ENCODE assay signal across 32 cellular contexts in genomic region chr7:97155897-97156418, GRCh38.
"Had no signal": no experiment of that assay in that cellular context is flagged by ENCODE, and none has a peak within 500 bp of the region (broad histone marks: within the 10 kb centered on the region; RNA-seq: fewer than 3 reads in every experiment).

No MANE protein-coding gene starts in this region.

- DNase-seq: activated CD4-positive, alpha-beta memory T cell treated with anti-CD3 and anti-CD28 coated beads for 36 hours; activated CD4-positive, alpha-beta T cell treated with anti-CD3 and anti-CD28 coated beads for 36 hours; activated CD4-positive, alpha-beta T cell treated with anti-CD3 and anti-CD28 coated beads, Interleukin-2, amount 10 ng/mL, durations not matched to agents 24 days and 14 days; activated CD4-positive, CD25-positive, alpha-beta regulatory T cell; activated CD4-positive, CD25-positive, alpha-beta regulatory T cell treated with anti-CD3 and anti-CD28 coated beads, Interleukin-2, amount 50 U/mL, for 72 hours; activated CD8-positive, alpha-beta memory T cell treated with anti-CD3 and anti-CD28 coated beads, Interleukin-2, amount 10 ng/mL, durations not matched to agents 7 days and 5 days; activated CD8-positive, alpha-beta memory T cell treated with anti-CD3 and anti-CD28 coated beads, Interleukin-2, amount 50 U/mL, for 4 hours; activated CD8-positive, alpha-beta T cell treated with anti-CD3 and anti-CD28 coated beads, Interleukin-2, amount 10 ng/mL, durations not matched to agents 7 days and 5 days; activated effector memory CD4-positive, alpha-beta T cell treated with anti-CD3 and anti-CD28 coated beads, Interleukin-2, amount 50 U/mL, for 16 hours; activated naive CD4-positive, alpha-beta T cell treated with anti-CD3 and anti-CD28 coated beads for 36 hours; activated naive CD8-positive, alpha-beta T cell treated with anti-CD3 and anti-CD28 coated beads for 36 hours; activated naive CD8-positive, alpha-beta T cell treated with anti-CD3 and anti-CD28 coated beads, Interleukin-2, amount 50 U/mL, for 24 hours; activated T-cell treated with anti-CD3 and anti-CD28 coated beads, Interleukin-2, amount 50 U/mL, for 1 hour; activated T-cell treated with anti-CD3 and anti-CD28 coated beads, Interleukin-2, amount 50 U/mL, for 48 hours; adrenal gland; amygdala; aorta; body of pancreas; caudate nucleus; colonic mucosa; effector CD8-positive, alpha-beta T cell; foreskin fibroblast; head of caudate nucleus; T-helper 1 cell; T-helper 17 cell had no signal

- H3K9me3 Mint-ChIP-seq: activated naive CD4-positive, alpha-beta T cell treated with anti-CD3 and anti-CD28 coated beads, Interleukin-2, amount 50 U/mL, for 24 hours had no signal

- H3K36me3 ChIP-seq: adrenal gland, colonic mucosa had no signal

- H3K4me1 ChIP-seq: adrenal gland, body of pancreas, colonic mucosa had no signal

- ATAC-seq: activated CD4-positive, alpha-beta T cell treated with anti-CD3 and anti-CD28 coated beads for 36 hours; activated CD8-positive, alpha-beta memory T cell treated with anti-CD3 and anti-CD28 coated beads, Interleukin-2, amount 10 ng/mL, durations not matched to agents 7 days and 5 days; activated CD8-positive, alpha-beta T cell treated with anti-CD3 and anti-CD28 coated beads, Interleukin-2, amount 10 ng/mL, durations not matched to agents 7 days and 5 days; activated naive CD8-positive, alpha-beta T cell treated with anti-CD3 and anti-CD28 coated beads, Interleukin-2, amount 50 U/mL, for 24 hours; body of pancreas; T-helper 17 cell had no signal

- H3K27ac Mint-ChIP-seq: activated CD4-positive, alpha-beta memory T cell treated with anti-CD3 and anti-CD28 coated beads for 36 hours; activated CD4-positive, alpha-beta T cell treated with anti-CD3 and anti-CD28 coated beads for 36 hours; activated CD4-positive, alpha-beta T cell treated with anti-CD3 and anti-CD28 coated beads, Interleukin-2, amount 10 ng/mL, durations not matched to agents 24 days and 14 days; activated CD8-positive, alpha-beta memory T cell treated with anti-CD3 and anti-CD28 coated beads, Interleukin-2, amount 10 ng/mL, durations not matched to agents 7 days and 5 days; activated CD8-positive, alpha-beta T cell treated with anti-CD3 and anti-CD28 coated beads, Interleukin-2, amount 10 ng/mL, durations not matched to agents 7 days and 5 days; activated naive CD4-positive, alpha-beta T cell treated with anti-CD3 and anti-CD28 coated beads for 36 hours; activated naive CD4-positive, alpha-beta T cell treated with anti-CD3 and anti-CD28 coated beads, Interleukin-2, amount 50 U/mL, for 24 hours; activated naive CD8-positive, alpha-beta T cell treated with anti-CD3 and anti-CD28 coated beads for 36 hours; activated naive CD8-positive, alpha-beta T cell treated with anti-CD3 and anti-CD28 coated beads, Interleukin-2, amount 50 U/mL, for 24 hours; activated T-helper 1 cell treated with anti-CD3 and anti-CD28 coated beads, Interleukin-12 subunit alpha, Interleukin-12 subunit beta, Interleukin-2, Interleukin-4 antibody, amounts not matched to agents 30 ng/mL and 10 ng/mL and 1 ng/mL, durations not matched to agents 14 hours and 24 hours and 36 hours; activated T-helper 2 cell treated with anti-CD3 and anti-CD28 coated beads, Interferon-gamma antibody, Interleukin-2, Interleukin-4, amounts not matched to agents 10 μg/mL and 5 μg/mL and 100 μg/mL, durations not matched to agents 14 hours and 24 hours and 36 hours; T-helper 17 cell had no signal

- H3K4me3 Mint-ChIP-seq: activated CD4-positive, alpha-beta memory T cell treated with anti-CD3 and anti-CD28 coated beads for 36 hours; activated CD4-positive, alpha-beta T cell treated with anti-CD3 and anti-CD28 coated beads for 36 hours; activated CD4-positive, alpha-beta T cell treated with anti-CD3 and anti-CD28 coated beads, Interleukin-2, amount 10 ng/mL, durations not matched to agents 24 days and 14 days; activated CD8-positive, alpha-beta memory T cell treated with anti-CD3 and anti-CD28 coated beads, Interleukin-2, amount 10 ng/mL, durations not matched to agents 7 days and 5 days; activated CD8-positive, alpha-beta T cell treated with anti-CD3 and anti-CD28 coated beads, Interleukin-2, amount 10 ng/mL, durations not matched to agents 7 days and 5 days; activated naive CD4-positive, alpha-beta T cell treated with anti-CD3 and anti-CD28 coated beads for 36 hours; activated naive CD4-positive, alpha-beta T cell treated with anti-CD3 and anti-CD28 coated beads, Interleukin-2, amount 50 U/mL, for 24 hours; activated naive CD8-positive, alpha-beta T cell treated with anti-CD3 and anti-CD28 coated beads for 36 hours; activated naive CD8-positive, alpha-beta T cell treated with anti-CD3 and anti-CD28 coated beads, Interleukin-2, amount 50 U/mL, for 24 hours; activated T-helper 1 cell treated with anti-CD3 and anti-CD28 coated beads, Interleukin-12 subunit alpha, Interleukin-12 subunit beta, Interleukin-2, Interleukin-4 antibody, amounts not matched to agents 30 ng/mL and 10 ng/mL and 1 ng/mL, durations not matched to agents 14 hours and 24 hours and 36 hours; T-helper 17 cell had no signal

- H3K4me1 Mint-ChIP-seq: activated CD4-positive, alpha-beta T cell treated with anti-CD3 and anti-CD28 coated beads, Interleukin-2, amount 10 ng/mL, durations not matched to agents 24 days and 14 days; activated CD8-positive, alpha-beta memory T cell treated with anti-CD3 and anti-CD28 coated beads, Interleukin-2, amount 10 ng/mL, durations not matched to agents 7 days and 5 days; activated naive CD8-positive, alpha-beta T cell treated with anti-CD3 and anti-CD28 coated beads, Interleukin-2, amount 50 U/mL, for 24 hours had no signal

- H3K9me3 ChIP-seq: adrenal gland, colonic mucosa had no signal

- H3K27me3 ChIP-seq: adrenal gland, body of pancreas, colonic mucosa had no signal

- FAIRE-seq: endometrium, endothelial cell of umbilical vein, frontal cortex had no signal

- H3K4me3 ChIP-seq: adrenal gland, body of pancreas, colonic mucosa had no signal

- H3K27ac ChIP-seq: adrenal gland, body of pancreas, colonic mucosa, epithelial cell of prostate had no signal

- H3K27me3 Mint-ChIP-seq: activated CD4-positive, alpha-beta memory T cell treated with anti-CD3 and anti-CD28 coated beads for 36 hours; activated CD4-positive, alpha-beta T cell treated with anti-CD3 and anti-CD28 coated beads for 36 hours; activated CD4-positive, alpha-beta T cell treated with anti-CD3 and anti-CD28 coated beads, Interleukin-2, amount 10 ng/mL, durations not matched to agents 24 days and 14 days; activated CD8-positive, alpha-beta memory T cell treated with anti-CD3 and anti-CD28 coated beads, Interleukin-2, amount 10 ng/mL, durations not matched to agents 7 days and 5 days; activated naive CD4-positive, alpha-beta T cell treated with anti-CD3 and anti-CD28 coated beads, Interleukin-2, amount 50 U/mL, for 24 hours; activated naive CD8-positive, alpha-beta T cell treated with anti-CD3 and anti-CD28 coated beads for 36 hours; activated naive CD8-positive, alpha-beta T cell treated with anti-CD3 and anti-CD28 coated beads, Interleukin-2, amount 50 U/mL, for 24 hours; T-helper 17 cell had no signal
